Comparison of ENCODE assay signal across 11 cellular contexts in the genomic region with DNA sequence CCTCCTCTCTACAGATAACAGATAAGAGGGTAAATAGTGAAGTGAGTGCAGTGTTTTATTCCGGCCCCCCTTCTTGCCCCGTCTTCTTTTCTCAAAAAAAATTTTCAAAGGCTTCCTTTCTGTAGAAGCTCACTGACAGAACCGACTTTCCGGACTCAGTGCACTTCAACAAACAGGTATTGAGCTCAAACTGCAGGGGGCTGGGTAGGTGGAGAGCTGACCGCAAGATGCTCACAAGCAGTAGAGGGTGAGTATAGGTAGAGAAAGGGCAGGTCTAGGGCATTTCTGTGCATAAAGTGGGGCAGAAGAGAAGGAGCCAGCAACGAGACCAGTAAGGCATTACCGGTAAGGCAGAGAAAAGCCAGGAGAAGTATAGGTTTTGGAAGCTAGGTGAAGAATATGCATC.
DNase-seq lines count a peak whose midpoint lies in the region; FAIRE-seq and TF ChIP-seq lines count a peak whose summit lies in the region.
"Had no signal": no experiment of that assay in that cellular context is flagged by ENCODE, and none has a peak within 500 bp of the region (broad histone marks: within the 10 kb centered on the region; RNA-seq: fewer than 3 reads in every experiment).

No MANE protein-coding gene starts in this region.

- FAIRE-seq in GM12892 (lab: Jason Lieb, UNC) = no peak
- FAIRE-seq: H1 had no signal

- DNase-seq in GM12892 (ENCODE audit: insufficient read length) = no peak
- peak; percentile 32 for DNase-seq in NAMALWA (ENCODE audit: low spot score)
- peak; percentile 31 to 55 for DNase-seq in activated T-helper 1 cell treated with anti-CD3 and anti-CD28 coated beads, Interleukin-2, amount 50 U/mL, for 16 hours (ENCODE audit: low read depth in 1 of 2, low spot score in 1 of 2)
- DNase-seq in stimulated activated CD4-positive, alpha-beta T cell treated with anti-CD3 and anti-CD28 coated beads, Interleukin-2, amount 100 ng/mL, for 4 hours (ENCODE audit: low read depth) = peak; percentile 72
- no peak for DNase-seq in glomerular visceral epithelial cell (ENCODE audit: extremely low spot score)
- DNase-seq in NCI-H510A (lab: John Stamatoyannopoulos, UW) = no peak
- no peak for DNase-seq in LoVo (ENCODE audit: low spot score)
- no peak for DNase-seq in NCI-H187 treated with DMSO at 0.1 percent for 48 hours (lab: John Stamatoyannopoulos, UW)
- DNase-seq: DMS53, occipital lobe had no signal

- peak; percentile 59; the same call in 1 of the 2 replicates for TF ChIP-seq POLR2A in GM12892 (IDR thresholded peaks at IDR 0.05; ENCODE audit: low read depth, low read length)

Comparison
In these comparisons a context has a peak if more than half of its experiments do, and no peak if none do; other contexts are left out.
1. DNase-seq: peak in NAMALWA (single experiment), activated T-helper 1 cell treated with anti-CD3 and anti-CD28 coated beads, Interleukin-2, amount 50 U/mL, for 16 hours (2 of 2) and stimulated activated CD4-positive, alpha-beta T cell treated with anti-CD3 and anti-CD28 coated beads, Interleukin-2, amount 100 ng/mL, for 4 hours (single experiment); none in GM12892 (single experiment), glomerular visceral epithelial cell (single experiment), NCI-H510A (single experiment), LoVo (single experiment) and NCI-H187 treated with DMSO at 0.1 percent for 48 hours (single experiment).